ENCODE assay signal across 9 cellular contexts in genomic region chr14:63388766-63389431, GRCh38.
DNase-seq lines count a peak whose midpoint lies in the region; ATAC-seq, FAIRE-seq and TF ChIP-seq lines count a peak whose summit lies in the region.
"Had no signal": no experiment of that assay in that cellular context is flagged by ENCODE, and none has a peak within 500 bp of the region (broad histone marks: within the 10 kb centered on the region; RNA-seq: fewer than 3 reads in every experiment).

No MANE protein-coding gene starts in this region.

- TF ChIP-seq CTCF in DND-41 (IDR thresholded peaks at IDR 0.05; ENCODE audit: borderline replicate concordance, extremely low read depth, low read length, poor library complexity, severe bottlenecking) (peak; percentile 76), KMS-11 (conservative IDR thresholded peaks at IDR 0.05; ENCODE audit: low read depth, low read length) (peak; percentile 73), astrocyte (IDR thresholded peaks at IDR 0.05; ENCODE audit: insufficient read depth, low read depth, low read length) (peak; percentile 69)

- H3K4me3 ChIP-seq in DND-41 (ENCODE audit: low read depth in 1 of 2, low read length in 2 of 2) (no peak overlapping the region), KMS-11 (IDR thresholded peaks at IDR 0.05; ENCODE audit: insufficient read depth, low read depth, low read length) (no peak overlapping the region), astrocyte (ENCODE audit: insufficient read depth, low read depth, low read length) (no peak overlapping the region), iPS DF 6.9 (ENCODE audit: low read length) (no peak overlapping the region)

- peak overlapping the region; percentile 26 for H3K27ac Mint-ChIP-seq in T-helper 1 cell treated with Interleukin-12 subunit alpha and Interleukin-12 subunit beta and Interleukin-4 antibody, amounts not matched to agents 30 μg/mL and 1 μg/mL, for 36 hours
- H3K27ac Mint-ChIP-seq in astrocyte (ENCODE audit: unreplicated experiment) = no peak overlapping the region

- H3K27me3 ChIP-seq in DND-41 (ENCODE audit: insufficient read depth, low read length, poor library complexity) = no peaks in the 10 kb centered on the region
- H3K27me3 ChIP-seq in KMS-11 (ENCODE audit: insufficient read depth, low read depth) = no peaks in the 10 kb centered on the region
- H3K27me3 ChIP-seq in astrocyte (ENCODE audit: insufficient read depth, low read length) = no peaks in the 10 kb centered on the region
- H3K27me3 ChIP-seq in iPS DF 6.9 (ENCODE audit: control insufficient read depth, insufficient read depth, low read length) = no peaks in the 10 kb centered on the region

- H3K4me3 Mint-ChIP-seq in T-helper 1 cell treated with Interleukin-12 subunit alpha and Interleukin-12 subunit beta and Interleukin-4 antibody, amounts not matched to agents 30 μg/mL and 1 μg/mL, for 36 hours = no peak overlapping the region
- H3K4me3 Mint-ChIP-seq in astrocyte (ENCODE audit: unreplicated experiment) = no peak overlapping the region

- H3K9ac ChIP-seq in DND-41 (ENCODE audit: low read depth, low read length) (no peak overlapping the region), KMS-11 (no peak overlapping the region), astrocyte (ENCODE audit: low read length) (no peak overlapping the region)

- ATAC-seq in DND-41 (ENCODE audit: insufficient read depth, low read depth) (peak; percentile 82), GM21515 (IDR thresholded peaks at IDR 0.05; ENCODE audit: unreplicated experiment) (peak; percentile 88)

- H3K9me3 ChIP-seq in DND-41 (ENCODE audit: insufficient read depth, low read length, severe bottlenecking) = no peaks in the 10 kb centered on the region
- no peaks in the 10 kb centered on the region for H3K9me3 ChIP-seq in astrocyte (ENCODE audit: insufficient read depth, low read depth, low read length)
- no peaks in the 10 kb centered on the region for H3K9me3 ChIP-seq in iPS DF 6.9 (ENCODE audit: control insufficient read depth, insufficient read depth, low read length)

- DNase-seq in DND-41 (peak; percentile 58), astrocyte (ENCODE audit: low read depth) (peak; percentile 13), iPS DF 6.9 (ENCODE audit: low read depth, low spot score) (peak; percentile 31), NCI-H187 treated with DMSO at 0.1 percent for 48 hours (lab: John Stamatoyannopoulos, UW) (no peak)
- peak; percentile 56 for DNase-seq in stimulated activated CD4-positive, alpha-beta T cell treated with anti-CD3 and anti-CD28 coated beads, Interleukin-12 subunit alpha, Interleukin-12 subunit beta, amount 100 ng/mL, for 4 hours

- H4K20me1 ChIP-seq in DND-41 (ENCODE audit: insufficient read depth, low read length) (no peaks in the 10 kb centered on the region), KMS-11 (ENCODE audit: insufficient read depth) (no peaks in the 10 kb centered on the region), astrocyte (ENCODE audit: insufficient read depth, low read length) (no peaks in the 10 kb centered on the region)

- H3K36me3 ChIP-seq in DND-41 (ENCODE audit: insufficient read depth, low read length) = peaks cover 73% of the 10 kb centered on the region
- no peaks in the 10 kb centered on the region for H3K36me3 ChIP-seq in KMS-11 (ENCODE audit: insufficient read depth)
- H3K36me3 ChIP-seq in astrocyte (ENCODE audit: insufficient read depth, low read length) = peaks cover 10% of the 10 kb centered on the region
- H3K36me3 ChIP-seq in iPS DF 6.9 (ENCODE audit: control insufficient read depth, insufficient read depth, low read length) = no peaks in the 10 kb centered on the region

- peaks cover 12% of the 10 kb centered on the region for H3K4me1 Mint-ChIP-seq in T-helper 1 cell treated with Interleukin-12 subunit alpha and Interleukin-12 subunit beta and Interleukin-4 antibody, amounts not matched to agents 30 μg/mL and 1 μg/mL, for 36 hours (ENCODE audit: low read depth)
- no peaks in the 10 kb centered on the region for H3K4me1 Mint-ChIP-seq in astrocyte (ENCODE audit: low read depth, unreplicated experiment)

- H3K36me3 Mint-ChIP-seq in T-helper 1 cell treated with Interleukin-12 subunit alpha and Interleukin-12 subunit beta and Interleukin-4 antibody, amounts not matched to agents 30 μg/mL and 1 μg/mL, for 36 hours (ENCODE audit: low read depth) = peaks cover 26% of the 10 kb centered on the region
- peaks cover 12% of the 10 kb centered on the region for H3K36me3 Mint-ChIP-seq in astrocyte (ENCODE audit: low read depth, unreplicated experiment)

- H3K27me3 Mint-ChIP-seq in T-helper 1 cell treated with Interleukin-12 subunit alpha and Interleukin-12 subunit beta and Interleukin-4 antibody, amounts not matched to agents 30 μg/mL and 1 μg/mL, for 36 hours (ENCODE audit: low read depth) = no peaks in the 10 kb centered on the region
- H3K27me3 Mint-ChIP-seq in astrocyte (ENCODE audit: low read depth, unreplicated experiment) = no peaks in the 10 kb centered on the region

- H3K79me2 ChIP-seq in DND-41 (ENCODE audit: insufficient read depth, low read length) = no peaks in the 10 kb centered on the region
- H3K79me2 ChIP-seq in KMS-11 (ENCODE audit: insufficient read depth, low read depth) = no peaks in the 10 kb centered on the region
- H3K79me2 ChIP-seq in astrocyte (ENCODE audit: insufficient read depth, low read length) = no peaks in the 10 kb centered on the region

- no peak overlapping the region for H3K4me2 ChIP-seq in DND-41 (ENCODE audit: insufficient read depth, low read length)
- no peak overlapping the region for H3K4me2 ChIP-seq in KMS-11
- H3K4me2 ChIP-seq in astrocyte (ENCODE audit: low read length) = no peak overlapping the region

- FAIRE-seq in astrocyte (lab: Jason Lieb, UNC) = no peak
- FAIRE-seq: endometrium had no signal

- WGBS in iPS DF 6.9 (ENCODE audit: insufficient coverage, insufficient read length) = no CpG with 5 or more reads among the region's 8 CpGs

- no peaks in the 10 kb centered on the region for H3K9me3 Mint-ChIP-seq in T-helper 1 cell treated with Interleukin-12 subunit alpha and Interleukin-12 subunit beta and Interleukin-4 antibody, amounts not matched to agents 30 μg/mL and 1 μg/mL, for 36 hours
- no peaks in the 10 kb centered on the region for H3K9me3 Mint-ChIP-seq in astrocyte (ENCODE audit: unreplicated experiment)

- H2AFZ ChIP-seq in DND-41 (ENCODE audit: low read depth, low read length) = no peak overlapping the region
- H2AFZ ChIP-seq in KMS-11 (ENCODE audit: low read depth) = no peak overlapping the region
- no peak overlapping the region for H2AFZ ChIP-seq in astrocyte (ENCODE audit: low read depth, low read length)

- H3K4me1 ChIP-seq in DND-41 (ENCODE audit: insufficient read depth, low read length) (no peaks in the 10 kb centered on the region), KMS-11 (ENCODE audit: low read depth, poor library complexity, severe bottlenecking) (no peaks in the 10 kb centered on the region), astrocyte (ENCODE audit: insufficient read depth, low read length) (no peaks in the 10 kb centered on the region), iPS DF 6.9 (ENCODE audit: control insufficient read depth, insufficient read depth, low read length) (no peaks in the 10 kb centered on the region)

- H3K27ac ChIP-seq in DND-41 (ENCODE audit: low read length) (no peak overlapping the region), KMS-11 (no peak overlapping the region), astrocyte (ENCODE audit: low read depth, low read length) (no peak overlapping the region), iPS DF 6.9 (ENCODE audit: low read length) (no peak overlapping the region)
